1 cellular context compared by ENCODE assay signal in genomic region chr1:2507744-2508155, GRCh38.
TF ChIP-seq lines count a peak whose summit lies in the region.

No MANE protein-coding gene starts in this region.

TF ChIP-seq in endothelial cell of umbilical vein, 7 proteins besides CTCF, POLR2A, EP300 and RAD21 (continued from another document):
- TF ChIP-seq FOS (IDR thresholded peaks at IDR 0.05; ENCODE audit: borderline replicate concordance, insufficient read depth, low read length) (no peak), MAX (IDR thresholded peaks at IDR 0.05; ENCODE audit: insufficient read depth, insufficient read length) (no peak), MYC (IDR thresholded peaks at IDR 0.05; ENCODE audit: low read depth, low read length) (no peak), JUN (IDR thresholded peaks at IDR 0.05; ENCODE audit: borderline replicate concordance, insufficient read depth, insufficient read length, low read depth) (no peak)
